8 cellular contexts compared by ENCODE assay signal in genomic region chr17:2399572-2400473, GRCh38. TPM values are rescaled to one million over a fixed set of nuclear protein-coding genes. Genes with fewer than 3 reads are reported as not detected.
DNase-seq lines count a peak whose midpoint lies in the region; ATAC-seq and TF ChIP-seq lines count a peak whose summit lies in the region.

No MANE protein-coding gene starts in this region.

- no peaks in the 10 kb centered on the region for H3K36me3 ChIP-seq in kidney epithelial cell (ENCODE audit: control insufficient read depth, insufficient read depth, low read length)

- H3K4me3 ChIP-seq in AG04450 (ENCODE audit: low read depth, low read length), result peak overlapping the region; percentile 97
- peak overlapping the region; percentile 87 for H3K4me3 ChIP-seq in kidney epithelial cell (ENCODE audit: low read depth, low read length)

- peaks cover 3% of the 10 kb centered on the region; the same call in 1 of the 2 replicates for H3K9me3 ChIP-seq in AG04450 (ENCODE audit: control insufficient read depth, insufficient read depth, low read length)

- CTCF ChIA-PET in AG04450 (lab: Charles Lee), result no interaction called here

- TF ChIP-seq CTCF in AG04450 (IDR thresholded peaks at IDR 0.05; ENCODE audit: low read depth, low read length) (no peak), kidney epithelial cell (IDR thresholded peaks at IDR 0.05; ENCODE audit: insufficient read depth, low read length, poor library complexity, severe bottlenecking) (no peak)

- H3K27me3 ChIP-seq in AG04450 (ENCODE audit: control insufficient read depth, insufficient read depth, low read length) (no peaks in the 10 kb centered on the region), kidney epithelial cell (ENCODE audit: control insufficient read depth, insufficient read depth, low read length) (no peaks in the 10 kb centered on the region)

- DNase-seq in AG04450 (ENCODE audit: low read depth, low spot score), result peak; percentile 88
- DNase-seq in NCI-H226, result peak; percentile 97
- peak; percentile 83 for DNase-seq in activated CD4-positive, alpha-beta T cell treated with anti-CD3 and anti-CD28 coated beads for 1 hour
- peak; percentile 55 to 75 for DNase-seq in cerebellar nuclear complex (lab: John Stamatoyannopoulos, UW)
- no peak for DNase-seq in kidney epithelial cell (ENCODE audit: low read depth)
- DNase-seq in stimulated activated CD4-positive, alpha-beta T cell treated with anti-CD3 and anti-CD28 coated beads, Interleukin-15, amount 100 ng/mL, for 1 hour (ENCODE audit: low read depth in 1 of 2, low spot score in 1 of 2), result peak; percentile 86 to 92

- peak; percentile 49 for ATAC-seq in GM18868 (IDR thresholded peaks at IDR 0.05; ENCODE audit: unreplicated experiment)
- ATAC-seq in HG03103 (IDR thresholded peaks at IDR 0.05; ENCODE audit: low read depth, unreplicated experiment), result peak; percentile 32

- peak overlapping the region; percentile 98 for H3K27ac ChIP-seq in AG04450 (ENCODE audit: low read depth, low read length)

- POLR2A ChIA-PET in AG04450 (lab: Yijun Ruan, JAX), result interaction anchor here (0.6 to 1.1 kb wide), 3 partner anchors 8 to 194 kb away, joined by 3 to 4 read pairs (median 3); partner anchors contain the start of gene PAFAH1B1

RNA-seq across cellular contexts. Expression of gene MNT, which starts 1.0 kb away (rescaled TPM):
- 2.2 and 2.8 TPM in 2 replicates for polyA plus RNA-seq in AG04450 (2011; rRNA removed)
- polyA minus RNA-seq in AG04450 (2011; rRNA and poly(A)+ RNA removed), result 3.5 and 3.7 TPM in 2 replicates
- total RNA-seq in kidney epithelial cell, result 8.7 and 15.1 TPM in 2 replicates
